In genomic region chr19:6587998-6588507, GRCh38 we compare ENCODE assay signal across 13 cellular contexts. TPM values are rescaled to one million over a fixed set of nuclear protein-coding genes. Genes with fewer than 3 reads are reported as not detected.
DNase-seq lines count a peak whose midpoint lies in the region; ATAC-seq lines count a peak whose summit lies in the region.
"Had no signal": no experiment of that assay in that cellular context is flagged by ENCODE, and none has a peak within 500 bp of the region (broad histone marks: within the 10 kb centered on the region; RNA-seq: fewer than 3 reads in every experiment).

No MANE protein-coding gene starts in this region.

- H3K36me3 Mint-ChIP-seq in activated naive CD4-positive, alpha-beta T cell treated with anti-CD3 and anti-CD28 coated beads for 36 hours (ENCODE audit: low read depth) = no peaks in the 10 kb centered on the region
- H3K36me3 Mint-ChIP-seq in activated naive CD4-positive, alpha-beta T cell treated with anti-CD3 and anti-CD28 coated beads, Interleukin-2, amount 50 U/mL, for 72 hours = peaks cover 4 to 11% of the 10 kb centered on the region in 2 donors
- no peaks in the 10 kb centered on the region for H3K36me3 Mint-ChIP-seq in dendritic cell treated with granulocyte-macrophage colony-stimulating factor and Interleukin-4, amounts not matched to agents 40 ng/mL and 50 ng/mL, for 4 days (ENCODE audit: low read depth)
- peaks cover 83% of the 10 kb centered on the region for H3K36me3 Mint-ChIP-seq in stimulated activated effector memory CD8-positive, alpha-beta T cell treated with anti-CD3 and anti-CD28 coated beads, Interleukin-12 subunit alpha, Interleukin-12 subunit beta, amount 100 ng/mL, for 72 hours

- intact Hi-C loops in activated naive CD4-positive, alpha-beta T cell treated with anti-CD3 and anti-CD28 coated beads for 36 hours (cut with micrococcal nuclease) = loop anchor here (2.0 kb wide), 1 partner anchor 71 kb away; no protein-coding TSS in a partner anchor
- intact Hi-C loops in dendritic cell treated with granulocyte-macrophage colony-stimulating factor and Interleukin-4, amounts not matched to agents 40 ng/mL and 50 ng/mL, for 4 days (cut with micrococcal nuclease) = loop anchor here (10.0 kb wide), 1 partner anchor 53 kb away; the partner anchor contains the start of gene TNFSF9

- peaks cover 52% of the 10 kb centered on the region for H3K4me1 Mint-ChIP-seq in activated naive CD4-positive, alpha-beta T cell treated with anti-CD3 and anti-CD28 coated beads for 36 hours (ENCODE audit: low read depth)
- peaks cover 61% of the 10 kb centered on the region for H3K4me1 Mint-ChIP-seq in dendritic cell treated with granulocyte-macrophage colony-stimulating factor and Interleukin-4, amounts not matched to agents 40 ng/mL and 50 ng/mL, for 4 days (ENCODE audit: low read depth)
- peaks cover 62% of the 10 kb centered on the region for H3K4me1 Mint-ChIP-seq in stimulated activated effector memory CD8-positive, alpha-beta T cell treated with anti-CD3 and anti-CD28 coated beads, Interleukin-12 subunit alpha, Interleukin-12 subunit beta, amount 100 ng/mL, for 72 hours

- H3K27ac Mint-ChIP-seq in activated naive CD4-positive, alpha-beta T cell treated with anti-CD3 and anti-CD28 coated beads for 36 hours = no peak overlapping the region
- H3K27ac Mint-ChIP-seq in activated naive CD4-positive, alpha-beta T cell treated with anti-CD3 and anti-CD28 coated beads, Interleukin-2, amount 50 U/mL, for 72 hours = no peak overlapping the region
- H3K27ac Mint-ChIP-seq in dendritic cell treated with granulocyte-macrophage colony-stimulating factor and Interleukin-4, amounts not matched to agents 40 ng/mL and 50 ng/mL, for 4 days = peak overlapping the region; percentile 25
- peak overlapping the region; percentile 43 for H3K27ac Mint-ChIP-seq in stimulated activated effector memory CD8-positive, alpha-beta T cell treated with anti-CD3 and anti-CD28 coated beads, Interleukin-12 subunit alpha, Interleukin-12 subunit beta, amount 100 ng/mL, for 72 hours

- ATAC-seq in activated naive CD4-positive, alpha-beta T cell treated with anti-CD3 and anti-CD28 coated beads, Interleukin-2, amount 50 U/mL, for 72 hours = no peak
- ATAC-seq in stimulated activated effector memory CD8-positive, alpha-beta T cell treated with anti-CD3 and anti-CD28 coated beads, Interleukin-12 subunit alpha, Interleukin-12 subunit beta, amount 100 ng/mL, for 72 hours = no peak
- ATAC-seq: body of pancreas had no signal

- peak overlapping the region; percentile 41 for H3K4me3 Mint-ChIP-seq in activated naive CD4-positive, alpha-beta T cell treated with anti-CD3 and anti-CD28 coated beads for 36 hours
- H3K4me3 Mint-ChIP-seq in dendritic cell treated with granulocyte-macrophage colony-stimulating factor and Interleukin-4, amounts not matched to agents 40 ng/mL and 50 ng/mL, for 4 days = no peak overlapping the region
- peak overlapping the region; percentile 82 for H3K4me3 Mint-ChIP-seq in stimulated activated effector memory CD8-positive, alpha-beta T cell treated with anti-CD3 and anti-CD28 coated beads, Interleukin-12 subunit alpha, Interleukin-12 subunit beta, amount 100 ng/mL, for 72 hours

- DNase-seq in activated naive CD4-positive, alpha-beta T cell treated with anti-CD3 and anti-CD28 coated beads for 36 hours = no peak
- DNase-seq in activated naive CD4-positive, alpha-beta T cell treated with anti-CD3 and anti-CD28 coated beads, Interleukin-2, amount 50 U/mL, for 72 hours (ENCODE audit: low spot score in 2 of 2) = no peak
- DNase-seq in NAMALWA (ENCODE audit: low spot score) (peak; percentile 84), A172 (ENCODE audit: low spot score) (no peak), UCSD-AML1 (lab: John Stamatoyannopoulos, UW; ENCODE audit: unreplicated experiment) (no peak), Kasumi-1 (lab: John Stamatoyannopoulos, UW) (no peak)
- no peak for DNase-seq in stimulated activated effector memory CD8-positive, alpha-beta T cell treated with anti-CD3 and anti-CD28 coated beads, Interleukin-12 subunit alpha, Interleukin-12 subunit beta, amount 100 ng/mL, for 72 hours (ENCODE audit: low spot score in 2 of 2)
- DNase-seq: body of pancreas; GDM1; posterior cingulate gyrus; stimulated activated CD4-positive, alpha-beta T cell treated with anti-CD3 and anti-CD28 coated beads, Interleukin-1b, Interleukin-23, amount 100 ng/mL, for 48 hours; stimulated activated naive CD4-positive, alpha-beta T cell had no signal

- CTCF ChIA-PET in activated naive CD4-positive, alpha-beta T cell treated with anti-CD3 and anti-CD28 coated beads for 36 hours (lab: Charles Lee) = interaction anchor here (0.9 kb wide), 1 partner anchor 42 kb away, joined by 3 read pairs; no protein-coding TSS in a partner anchor

- H3K27me3 Mint-ChIP-seq in activated naive CD4-positive, alpha-beta T cell treated with anti-CD3 and anti-CD28 coated beads for 36 hours (ENCODE audit: low read depth) = peaks cover 64% of the 10 kb centered on the region
- H3K27me3 Mint-ChIP-seq in dendritic cell treated with granulocyte-macrophage colony-stimulating factor and Interleukin-4, amounts not matched to agents 40 ng/mL and 50 ng/mL, for 4 days = peaks cover 79% of the 10 kb centered on the region

- no peaks in the 10 kb centered on the region for H3K9me3 Mint-ChIP-seq in activated naive CD4-positive, alpha-beta T cell treated with anti-CD3 and anti-CD28 coated beads for 36 hours
- H3K9me3 Mint-ChIP-seq in activated naive CD4-positive, alpha-beta T cell treated with anti-CD3 and anti-CD28 coated beads, Interleukin-2, amount 50 U/mL, for 72 hours = no peaks in the 10 kb centered on the region
- H3K9me3 Mint-ChIP-seq in dendritic cell treated with granulocyte-macrophage colony-stimulating factor and Interleukin-4, amounts not matched to agents 40 ng/mL and 50 ng/mL, for 4 days = no peaks in the 10 kb centered on the region
- no peaks in the 10 kb centered on the region for H3K9me3 Mint-ChIP-seq in stimulated activated effector memory CD8-positive, alpha-beta T cell treated with anti-CD3 and anti-CD28 coated beads, Interleukin-12 subunit alpha, Interleukin-12 subunit beta, amount 100 ng/mL, for 72 hours

RNA-seq across cellular contexts. Expression of gene CD70, which starts 2.9 kb away (rescaled TPM):
- 1 to 10 TPM; 3.1 to 3.7 TPM for total RNA-seq in activated naive CD4-positive, alpha-beta T cell treated with anti-CD3 and anti-CD28 coated beads for 36 hours
- total RNA-seq in activated naive CD4-positive, alpha-beta T cell treated with anti-CD3 and anti-CD28 coated beads, Interleukin-2, amount 50 U/mL, for 72 hours = 1 to 10 TPM; 4.8 to 8.4 TPM
- 22.7 and 57.3 TPM in 2 replicates for total RNA-seq in A172 (2014; rRNA removed; shearing (Covaris generic))
- total RNA-seq: body of pancreas had no signal

RNA-seq across cellular contexts. Expression of gene TNFSF9, which starts 57.2 kb away (rescaled TPM):
- 1 to 10 TPM; 1.3 to 1.5 TPM for total RNA-seq in activated naive CD4-positive, alpha-beta T cell treated with anti-CD3 and anti-CD28 coated beads for 36 hours
- 1 to 10 TPM in 1 of 2 donors, under 1 TPM in 1; 0.43 to 3.4 TPM for total RNA-seq in activated naive CD4-positive, alpha-beta T cell treated with anti-CD3 and anti-CD28 coated beads, Interleukin-2, amount 50 U/mL, for 72 hours
- total RNA-seq in A172 (2014; rRNA removed; shearing (Covaris generic)) = not detected in 2 replicates

Comparison
In these comparisons a context has a peak if more than half of its experiments do, and no peak if none do; other contexts are left out.
1. H3K27ac Mint-ChIP-seq: peak in dendritic cell treated with granulocyte-macrophage colony-stimulating factor and Interleukin-4, amounts not matched to agents 40 ng/mL and 50 ng/mL, for 4 days (single experiment) and stimulated activated effector memory CD8-positive, alpha-beta T cell treated with anti-CD3 and anti-CD28 coated beads, Interleukin-12 subunit alpha, Interleukin-12 subunit beta, amount 100 ng/mL, for 72 hours (single experiment); none in activated naive CD4-positive, alpha-beta T cell treated with anti-CD3 and anti-CD28 coated beads for 36 hours (single experiment) and activated naive CD4-positive, alpha-beta T cell treated with anti-CD3 and anti-CD28 coated beads, Interleukin-2, amount 50 U/mL, for 72 hours (0 of 2).